ENCODE assay signal across 20 cellular contexts in genomic region chr18:59560556-59560955, GRCh38.
"Had no signal": no experiment of that assay in that cellular context is flagged by ENCODE, and none has a peak within 500 bp of the region (broad histone marks: within the 10 kb centered on the region; RNA-seq: fewer than 3 reads in every experiment).

No MANE protein-coding gene starts in this region.

- H3K4me3 ChIP-seq: coronary artery, lower lobe of right lung, right lobe of liver, skin epidermis, tibial artery had no signal

- H3K27me3 Mint-ChIP-seq: naive B cell had no signal

- H3K9me3 Mint-ChIP-seq: activated T-cell treated with anti-CD3 and anti-CD28 coated beads, Interleukin-2, amount 50 U/mL, for 4 hours had no signal

- H3K27ac Mint-ChIP-seq: activated naive CD8-positive, alpha-beta T cell treated with anti-CD3 and anti-CD28 coated beads, Interleukin-2, amount 10 ng/mL, durations not matched to agents 7 days and 5 days; naive B cell; stimulated activated naive CD8-positive, alpha-beta T cell treated with anti-CD3 and anti-CD28 coated beads, Interleukin-15, Interleukin-2, amounts not matched to agents 100 ng/mL and 50 ng/mL, for 24 hours had no signal

- ATAC-seq: activated T-cell treated with anti-CD3 and anti-CD28 coated beads, Interleukin-2, amount 50 U/mL, for 4 hours; right lobe of liver had no signal

- H3K27ac ChIP-seq: coronary artery, lower lobe of right lung, right lobe of liver, skin epidermis, tibial artery had no signal

- H3K4me1 Mint-ChIP-seq: naive B cell, neural crest cell had no signal

- DNase-seq: activated CD4-positive, alpha-beta T cell treated with anti-CD3 and anti-CD28 coated beads for 1 hour; activated CD4-positive, alpha-beta T cell treated with anti-CD3 and anti-CD28 coated beads, Interleukin-2, amount 50 U/mL, for 1 hour; activated CD8-positive, alpha-beta memory T cell treated with anti-CD3 and anti-CD28 coated beads, Interleukin-2, amount 50 U/mL, for 4 hours; activated naive CD4-positive, alpha-beta T cell treated with Interleukin-2 at 50 U/mL for 16 hours; activated naive CD8-positive, alpha-beta T cell treated with anti-CD3 and anti-CD28 coated beads, Interleukin-2, amount 10 ng/mL, durations not matched to agents 7 days and 5 days; activated T-cell treated with anti-CD3 and anti-CD28 coated beads, Interleukin-2, amount 50 U/mL, for 4 hours; amniotic stem cell; cerebellar nuclear complex; lower lobe of right lung; naive B cell; occipital lobe; right lobe of liver; stimulated activated CD4-positive, alpha-beta T cell treated with anti-CD3 and anti-CD28 coated beads, Interleukin-1b, Interleukin-23, amount 100 ng/mL, for 48 hours; substantia nigra; T-helper 9 cell; tibial artery had no signal

- H3K36me3 ChIP-seq: lower lobe of right lung, right lobe of liver, tibial artery had no signal

- H3K36me3 Mint-ChIP-seq: activated naive CD8-positive, alpha-beta T cell treated with anti-CD3 and anti-CD28 coated beads, Interleukin-2, amount 10 ng/mL, durations not matched to agents 7 days and 5 days; naive B cell had no signal

- H3K9me3 ChIP-seq: lower lobe of right lung, right lobe of liver had no signal

- H3K27me3 ChIP-seq: right lobe of liver, tibial artery had no signal

- H3K4me3 Mint-ChIP-seq: activated naive CD8-positive, alpha-beta T cell treated with anti-CD3 and anti-CD28 coated beads, Interleukin-2, amount 10 ng/mL, durations not matched to agents 7 days and 5 days; activated T-cell treated with anti-CD3 and anti-CD28 coated beads, Interleukin-2, amount 50 U/mL, for 4 hours; naive B cell; neural crest cell; stimulated activated naive CD8-positive, alpha-beta T cell treated with anti-CD3 and anti-CD28 coated beads, Interleukin-15, Interleukin-2, amounts not matched to agents 100 ng/mL and 50 ng/mL, for 24 hours had no signal

- H3K4me1 ChIP-seq: lower lobe of right lung, right lobe of liver, tibial artery had no signal
